16 cellular contexts compared by ENCODE assay signal in the genomic region with DNA sequence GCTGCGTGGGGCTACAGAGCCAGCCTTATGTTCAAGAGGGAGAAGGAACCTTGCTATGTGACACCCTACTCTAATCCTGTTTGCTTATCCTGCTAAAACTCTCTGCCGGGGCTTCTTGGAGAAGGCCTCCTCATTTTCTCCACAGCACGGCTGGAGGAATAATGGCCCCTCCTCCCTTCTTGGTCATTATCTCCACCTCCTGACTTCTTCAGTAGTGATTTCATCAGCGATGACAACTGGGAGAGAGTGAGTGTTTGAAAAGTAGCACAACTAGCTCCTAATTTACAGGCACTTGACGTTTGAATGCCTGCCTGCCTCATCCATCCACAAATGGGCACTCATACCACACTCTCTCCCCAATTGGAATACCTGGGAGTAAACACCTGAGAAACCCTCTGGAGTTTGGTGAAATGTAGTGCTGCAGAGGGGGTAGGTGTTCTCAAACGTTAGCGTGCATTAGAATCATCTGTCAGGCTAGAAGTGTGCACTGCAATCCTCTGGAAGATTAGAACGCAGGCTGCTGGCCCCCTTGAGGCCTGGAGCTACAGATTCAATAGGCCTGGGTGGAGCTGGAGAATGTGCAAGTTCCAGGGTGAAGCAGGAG.
"Had no signal": no experiment of that assay in that cellular context is flagged by ENCODE, and none has a peak within 500 bp of the region (broad histone marks: within the 10 kb centered on the region; RNA-seq: fewer than 3 reads in every experiment).

No MANE protein-coding gene starts in this region.

- H3K4me1 Mint-ChIP-seq: activated naive CD8-positive, alpha-beta T cell treated with anti-CD3 and anti-CD28 coated beads, Interleukin-2, amount 50 U/mL, for 24 hours; stimulated activated memory B cell treated with anti-CD40 and anti-IgM and Interleukin-4, amounts not matched to agents 10 μg/mL and 1 μg/mL and 100 μg/mL, for 72 hours had no signal

- DNase-seq: activated CD4-positive, alpha-beta T cell treated with anti-CD3 and anti-CD28 coated beads for 48 hours; activated CD8-positive, alpha-beta memory T cell treated with anti-CD3 and anti-CD28 coated beads, Interleukin-2, amount 50 U/mL, for 48 hours; activated CD8-positive, alpha-beta T cell treated with anti-CD3 and anti-CD28 coated beads, Interleukin-2, amount 10 ng/mL, durations not matched to agents 7 days and 5 days; activated naive CD4-positive, alpha-beta T cell; activated naive CD8-positive, alpha-beta T cell treated with anti-CD3 and anti-CD28 coated beads, Interleukin-2, amount 50 U/mL, for 24 hours; colonic mucosa; foreskin melanocyte; kidney; left ventricle myocardium inferior; mesenchymal stem cell; retina; small intestine; T-helper 1 cell had no signal

- H3K4me3 Mint-ChIP-seq: activated CD8-positive, alpha-beta T cell treated with anti-CD3 and anti-CD28 coated beads, Interleukin-2, amount 10 ng/mL, durations not matched to agents 7 days and 5 days; activated naive CD8-positive, alpha-beta T cell treated with anti-CD3 and anti-CD28 coated beads, Interleukin-2, amount 50 U/mL, for 24 hours; stimulated activated memory B cell treated with anti-CD40 and anti-IgM and Interleukin-4, amounts not matched to agents 10 μg/mL and 1 μg/mL and 100 μg/mL, for 72 hours had no signal

- H3K27ac Mint-ChIP-seq: activated CD8-positive, alpha-beta T cell treated with anti-CD3 and anti-CD28 coated beads, Interleukin-2, amount 10 ng/mL, durations not matched to agents 7 days and 5 days; activated naive CD8-positive, alpha-beta T cell treated with anti-CD3 and anti-CD28 coated beads, Interleukin-2, amount 50 U/mL, for 24 hours; stimulated activated memory B cell treated with anti-CD40 and anti-IgM and Interleukin-4, amounts not matched to agents 10 μg/mL and 1 μg/mL and 100 μg/mL, for 72 hours had no signal

- H3K4me3 ChIP-seq: colonic mucosa, left ventricle myocardium inferior, tibial nerve had no signal

- H3K27me3 ChIP-seq: colonic mucosa, tibial nerve had no signal

- ATAC-seq: activated CD8-positive, alpha-beta T cell treated with anti-CD3 and anti-CD28 coated beads, Interleukin-2, amount 10 ng/mL, durations not matched to agents 7 days and 5 days; activated naive CD8-positive, alpha-beta T cell treated with anti-CD3 and anti-CD28 coated beads, Interleukin-2, amount 50 U/mL, for 24 hours; stimulated activated memory B cell treated with anti-CD40 and anti-IgM and Interleukin-4, amounts not matched to agents 10 μg/mL and 1 μg/mL and 100 μg/mL, for 72 hours had no signal

- H3K27me3 Mint-ChIP-seq: activated naive CD8-positive, alpha-beta T cell treated with anti-CD3 and anti-CD28 coated beads, Interleukin-2, amount 50 U/mL, for 24 hours; stimulated activated memory B cell treated with anti-CD40 and anti-IgM and Interleukin-4, amounts not matched to agents 10 μg/mL and 1 μg/mL and 100 μg/mL, for 72 hours had no signal

- H3K4me1 ChIP-seq: colonic mucosa, parathyroid adenoma had no signal

- H3K36me3 ChIP-seq: colonic mucosa, left ventricle myocardium inferior, tibial nerve had no signal

- H3K27ac ChIP-seq: colonic mucosa, left ventricle myocardium inferior, parathyroid adenoma, tibial nerve had no signal

- H3K9me3 ChIP-seq: colonic mucosa had no signal
